Comparison of ENCODE assay signal across 20 cellular contexts in the genomic region with DNA sequence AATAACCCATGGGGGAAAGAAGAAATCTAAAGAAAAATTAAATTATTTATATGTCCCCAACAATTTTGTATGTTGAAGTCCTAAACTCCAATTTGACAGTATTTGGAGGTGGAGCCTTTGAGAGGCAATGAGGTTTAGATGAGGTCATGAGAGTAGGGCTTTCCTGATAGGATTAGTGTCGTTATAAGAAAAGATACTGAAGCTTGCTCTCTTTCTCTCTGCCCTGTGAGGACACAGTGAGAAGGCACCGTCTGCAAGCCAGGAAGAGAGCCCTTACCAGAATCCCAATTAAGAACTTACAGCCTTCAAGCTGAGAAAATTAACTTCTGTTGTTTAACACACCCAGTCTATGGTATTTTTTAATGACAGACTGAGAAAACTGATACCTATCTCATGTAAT. TPM values are rescaled to one million over a fixed set of nuclear protein-coding genes. Genes with fewer than 3 reads are reported as not detected.
DNase-seq lines count a peak whose midpoint lies in the region; ATAC-seq and TF ChIP-seq lines count a peak whose summit lies in the region.
"Had no signal": no experiment of that assay in that cellular context is flagged by ENCODE, and none has a peak within 500 bp of the region (broad histone marks: within the 10 kb centered on the region; RNA-seq: fewer than 3 reads in every experiment).

No MANE protein-coding gene starts in this region.

- ATAC-seq in GM18873 (IDR thresholded peaks at IDR 0.05; ENCODE audit: low FRiP score, unreplicated experiment), result no peak
- ATAC-seq in psoas muscle, result no peak
- ATAC-seq: GM12878 had no signal

- TF ChIP-seq CTCF in neural progenitor cell (IDR thresholded peaks at IDR 0.05), result no peak
- TF ChIP-seq CTCF in SK-N-SH (IDR thresholded peaks at IDR 0.05), result no peak
- TF ChIP-seq CTCF in psoas muscle (IDR thresholded peaks at IDR 0.05), result no peak

- H3K79me2 ChIP-seq in neural progenitor cell (ENCODE audit: low read depth) (no peaks in the 10 kb centered on the region), SK-N-SH (ENCODE audit: insufficient read depth) (no peaks in the 10 kb centered on the region)

- H2AFZ ChIP-seq in neural progenitor cell (replicated peaks) (no peak overlapping the region), SK-N-SH (ENCODE audit: low read depth) (no peak overlapping the region)

- no peak overlapping the region for H3K9ac ChIP-seq in neural progenitor cell
- H3K9ac ChIP-seq in SK-N-SH, result no peak overlapping the region

- intact Hi-C loops in psoas muscle (cut with DNase I), result no loop called here

- no peaks in the 10 kb centered on the region for H3K9me3 Mint-ChIP-seq in neural progenitor cell
- H3K9me3 Mint-ChIP-seq: CD4-positive, alpha-beta memory T cell; HFFc6 had no signal

- no peak for TF ChIP-seq EP300 in SK-N-SH (IDR thresholded peaks at IDR 0.05; ENCODE audit: borderline replicate concordance in 1 of 2, low read depth in 1 of 2, low read length in 1 of 2)

- no peak overlapping the region for H3K4me2 ChIP-seq in neural progenitor cell
- no peak overlapping the region for H3K4me2 ChIP-seq in SK-N-SH

- no peak for TF ChIP-seq RAD21 in SK-N-SH (IDR thresholded peaks at IDR 0.05; ENCODE audit: low read length)

- H3K36me3 ChIP-seq in neural progenitor cell, result no peaks in the 10 kb centered on the region
- no peaks in the 10 kb centered on the region for H3K36me3 ChIP-seq in SK-N-SH (replicated peaks in 1 of 2; ENCODE audit: control insufficient read depth in 1 of 2, insufficient read depth in 2 of 2, low read length in 1 of 2)
- H3K36me3 ChIP-seq in psoas muscle (ENCODE audit: insufficient read depth in 1 of 2, low read depth in 1 of 2), result no peaks in the 10 kb centered on the region
- H3K36me3 ChIP-seq: HAP-1 had no signal

- H3K27me3 ChIP-seq in neural progenitor cell (no peaks in the 10 kb centered on the region), SK-N-SH (ENCODE audit: insufficient read depth) (no peaks in the 10 kb centered on the region), psoas muscle (ENCODE audit: insufficient read depth in 3 of 3, low read length in 2 of 3) (no peaks in the 10 kb centered on the region)

- POLR2A ChIA-PET in SK-N-SH (lab: Yijun Ruan, JAX), result no interaction called here

- H3K27ac ChIP-seq in neural progenitor cell, result no peak overlapping the region
- H3K27ac ChIP-seq in SK-N-SH (ENCODE audit: low read depth in 2 of 2, low read length in 1 of 2), result no peak overlapping the region
- H3K27ac ChIP-seq in psoas muscle, result no peak overlapping the region

- H4K20me1 ChIP-seq in neural progenitor cell (ENCODE audit: low read depth) (no peaks in the 10 kb centered on the region), SK-N-SH (ENCODE audit: insufficient read depth) (no peaks in the 10 kb centered on the region)

- no peaks in the 10 kb centered on the region for H3K27me3 Mint-ChIP-seq in neural progenitor cell (ENCODE audit: insufficient read depth, low read depth)

- H3K4me1 ChIP-seq in neural progenitor cell (peaks cover 5% of the 10 kb centered on the region), SK-N-SH (ENCODE audit: control insufficient read depth in 1 of 2, insufficient read depth in 2 of 2, low read depth in 1 of 2, low read length in 1 of 2) (no peaks in the 10 kb centered on the region), psoas muscle (no peaks in the 10 kb centered on the region)
- H3K4me1 ChIP-seq: HAP-1 had no signal

- no peak overlapping the region for H3K4me3 Mint-ChIP-seq in neural progenitor cell
- H3K4me3 Mint-ChIP-seq: CD4-positive, alpha-beta memory T cell; HFFc6 had no signal

- H3K9me3 ChIP-seq in neural progenitor cell (ENCODE audit: low read depth), result no peaks in the 10 kb centered on the region
- no peaks in the 10 kb centered on the region for H3K9me3 ChIP-seq in SK-N-SH
- no peaks in the 10 kb centered on the region for H3K9me3 ChIP-seq in psoas muscle
- H3K9me3 ChIP-seq: HAP-1 had no signal

- H3K9me2 ChIP-seq in SK-N-SH, result no peaks in the 10 kb centered on the region

- no peak overlapping the region for H3K27ac Mint-ChIP-seq in neural progenitor cell
- H3K27ac Mint-ChIP-seq: CD4-positive, alpha-beta memory T cell; HFFc6 had no signal

- no peaks in the 10 kb centered on the region for H3K36me3 Mint-ChIP-seq in neural progenitor cell
- H3K36me3 Mint-ChIP-seq: CD4-positive, alpha-beta memory T cell had no signal

- H3F3A ChIP-seq in neural progenitor cell (ENCODE audit: low read depth), result no peaks in the 10 kb centered on the region
- no peaks in the 10 kb centered on the region for H3F3A ChIP-seq in SK-N-SH (replicated peaks; ENCODE audit: insufficient read depth)

- DNase-seq in NCI-H82 (lab: John Stamatoyannopoulos, UW), result peak; percentile 86
- peak; percentile 72 for DNase-seq in OCI-M1 (lab: John Stamatoyannopoulos, UW)
- peak; percentile 39 for DNase-seq in neural progenitor cell (ENCODE audit: low spot score)
- DNase-seq in SK-N-SH, result no peak
- DNase-seq in psoas muscle, result no peak
- DNase-seq: C1 segment of cervical spinal cord; Calu3; CD4-positive, alpha-beta memory T cell; COR-L47; DMS79; EL; GDM1; GOT3; HFFc6 had no signal

- CTCF ChIA-PET in SK-N-SH (lab: Yijun Ruan, JAX), result no interaction called here

- H3K4me3 ChIP-seq in neural progenitor cell, result no peak overlapping the region
- no peak overlapping the region for H3K4me3 ChIP-seq in SK-N-SH (ENCODE audit: low read depth in 2 of 2, low read length in 1 of 2)
- no peak overlapping the region for H3K4me3 ChIP-seq in psoas muscle
- H3K4me3 ChIP-seq: GM12878, HAP-1 had no signal

- WGBS in SK-N-SH (ENCODE audit: low lambda C conversion rate), result 3% methylated on average over 2 of the region's 2 CpGs
- 6 to 24% (median 20%) methylated on average over 2 of the region's 2 CpGs for WGBS in psoas muscle, 3 donors

- no peaks in the 10 kb centered on the region for H3K4me1 Mint-ChIP-seq in neural progenitor cell
- H3K4me1 Mint-ChIP-seq: CD4-positive, alpha-beta memory T cell had no signal

TF ChIP-seq in SK-N-SH, 30 proteins besides CTCF, POLR2A, EP300 and RAD21 (continues in another document):
- TF ChIP-seq GATA2 (CRISPR knock-in tag; IDR thresholded peaks at IDR 0.05) (no peak), MXI1 (IDR thresholded peaks at IDR 0.05; ENCODE audit: low read depth, low read length) (no peak), RCOR1 (IDR thresholded peaks at IDR 0.05; ENCODE audit: low read length) (no peak), FOXM1 (IDR thresholded peaks at IDR 0.05; ENCODE audit: low read depth) (no peak), YY1 (IDR thresholded peaks at IDR 0.05; ENCODE audit: low read depth) (no peak), GABPA (IDR thresholded peaks at IDR 0.05; ENCODE audit: low read depth) (no peak), NRF1 (IDR thresholded peaks at IDR 0.05; ENCODE audit: low read depth, low read length) (no peak), SMC3 (IDR thresholded peaks at IDR 0.05; ENCODE audit: low read depth, low read length) (no peak), MEF2A (IDR thresholded peaks at IDR 0.05; ENCODE audit: borderline replicate concordance, low read depth) (no peak), NFIC (IDR thresholded peaks at IDR 0.05; ENCODE audit: borderline replicate concordance) (no peak), TCF12 (IDR thresholded peaks at IDR 0.05) (no peak), RXRA (IDR thresholded peaks at IDR 0.05; ENCODE audit: borderline replicate concordance, low read depth) (no peak)
- TF ChIP-seq, protein P1, sequence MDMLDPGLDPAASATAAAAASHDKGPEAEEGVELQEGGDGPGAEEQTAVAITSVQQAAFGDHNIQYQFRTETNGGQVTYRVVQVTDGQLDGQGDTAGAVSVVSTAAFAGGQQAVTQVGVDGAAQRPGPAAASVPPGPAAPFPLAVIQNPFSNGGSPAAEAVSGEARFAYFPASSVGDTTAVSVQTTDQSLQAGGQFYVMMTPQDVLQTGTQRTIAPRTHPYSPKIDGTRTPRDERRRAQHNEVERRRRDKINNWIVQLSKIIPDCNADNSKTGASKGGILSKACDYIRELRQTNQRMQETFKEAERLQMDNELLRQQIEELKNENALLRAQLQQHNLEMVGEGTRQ (IDR thresholded peaks at IDR 0.05; ENCODE audit: borderline replicate concordance, low read depth, low read length), result no peak

RNA-seq across cellular contexts. Expression of a gene that starts 16.1 kb away (rescaled TPM):
- not detected in 2 replicates for total RNA-seq in neural progenitor cell (ENCODE audit: low replicate concordance)
- not detected in 2 replicates for polyA plus RNA-seq in SK-N-SH (2012; rRNA removed)
- not detected in 2 replicates for polyA plus RNA-seq in SK-N-SH (2012; cell fraction: cytosol; rRNA removed)
- not detected in 2 replicates for polyA plus RNA-seq in SK-N-SH (2012; cell fraction: nucleus; rRNA removed)
- total RNA-seq in psoas muscle, result not detected
- not detected for polyA plus RNA-seq in psoas muscle
- total RNA-seq: A172; A673; Calu3; CD4-positive, alpha-beta memory T cell; GM12878; HFFc6 had no signal
- polyA plus RNA-seq: BJ; CD4-positive, alpha-beta memory T cell; GM12878 had no signal

RNA-seq across cellular contexts. Expression of a gene that starts 35.7 kb away (rescaled TPM):
- total RNA-seq in neural progenitor cell (ENCODE audit: low replicate concordance) (not detected in 2 replicates), psoas muscle (not detected)
- polyA plus RNA-seq in SK-N-SH (2012; rRNA removed) (not detected in 2 replicates), psoas muscle (under 1 TPM in 1 of 3 donors, not detected in 2; 0.10 TPM)
- not detected in 2 replicates for polyA plus RNA-seq in SK-N-SH (2012; cell fraction: cytosol; rRNA removed)
- not detected in 2 replicates for polyA plus RNA-seq in SK-N-SH (2012; cell fraction: nucleus; rRNA removed)
- total RNA-seq: A172, A673, Calu3, GM12878, HFFc6 had no signal
- polyA plus RNA-seq: BJ, GM12878 had no signal

RNA-seq across cellular contexts. Expression of a gene that starts 59.7 kb away (rescaled TPM):
- total RNA-seq in neural progenitor cell (ENCODE audit: low replicate concordance) (not detected in 2 replicates), psoas muscle (not detected)
- polyA plus RNA-seq in SK-N-SH (2012; rRNA removed) (not detected in 2 replicates), psoas muscle (not detected)
- not detected in 2 replicates for polyA plus RNA-seq in SK-N-SH (2012; cell fraction: cytosol; rRNA removed)
- polyA plus RNA-seq in SK-N-SH (2012; cell fraction: nucleus; rRNA removed), result not detected in 2 replicates
- total RNA-seq: A172; A673; Calu3; CD4-positive, alpha-beta memory T cell; GM12878; HFFc6 had no signal
- polyA plus RNA-seq: BJ; CD4-positive, alpha-beta memory T cell; GM12878 had no signal

Comparison
In these comparisons a context has a peak if more than half of its experiments do, and no peak if none do; other contexts are left out.
1. DNase-seq: peak in NCI-H82 (single experiment), OCI-M1 (single experiment) and neural progenitor cell (single experiment); none in SK-N-SH (single experiment) and psoas muscle (0 of 2).